Comparison of ENCODE assay signal across 1 cellular context in genomic region chr16:70475054-70475871, GRCh38.
TF ChIP-seq lines count a peak whose summit lies in the region.

No MANE protein-coding gene starts in this region.

TF ChIP-seq in H1, 55 proteins besides CTCF, POLR2A, EP300 and RAD21:
- no peak for TF ChIP-seq MAX (IDR thresholded peaks at IDR 0.05)
- no peak for TF ChIP-seq KDM4A (IDR thresholded peaks at IDR 0.05; ENCODE audit: low read depth, low read length, severe bottlenecking)
